ENCODE assay signal across 8 cellular contexts in the genomic region with DNA sequence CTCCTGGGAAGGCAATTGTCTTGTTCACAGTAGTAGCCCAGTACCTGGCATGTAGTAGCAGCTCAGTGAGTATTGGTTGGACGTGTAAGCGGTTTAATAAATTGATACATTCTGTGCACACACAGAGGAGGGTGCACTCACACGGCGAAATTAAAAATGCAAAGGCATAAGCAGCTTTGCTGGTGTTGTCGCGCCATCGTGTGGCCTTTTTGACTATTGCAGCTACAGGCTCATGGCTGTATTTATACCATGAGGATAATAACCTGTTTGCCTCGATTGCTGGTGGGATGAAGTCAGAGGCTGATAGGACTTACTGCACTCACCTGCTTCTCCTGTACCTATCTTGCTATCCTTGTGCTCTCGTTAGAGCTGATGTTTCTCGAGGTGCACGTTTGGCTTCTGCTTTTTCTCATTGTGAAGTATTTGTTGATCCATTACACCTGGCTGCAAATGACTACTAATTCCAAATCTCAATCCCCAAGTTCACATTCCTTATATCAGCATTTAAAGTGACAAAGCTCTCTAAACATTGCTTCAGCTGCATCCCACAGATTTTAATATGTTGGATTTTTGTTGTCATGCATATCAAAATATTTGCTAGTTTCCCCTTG.
DNase-seq lines count a peak whose midpoint lies in the region; ATAC-seq, FAIRE-seq and TF ChIP-seq lines count a peak whose summit lies in the region.

No MANE protein-coding gene starts in this region.

- H3K27me3 Mint-ChIP-seq in astrocyte (ENCODE audit: low read depth, unreplicated experiment): peaks cover 22% of the 10 kb centered on the region

- CTCF ChIA-PET in HEK293 (lab: Yijun Ruan, JAX): interaction anchor here (0.5 to 14.4 kb wide), 65 partner anchors 8 to 1683 kb away, joined by 3 to 267 read pairs (median 4); no protein-coding TSS in a partner anchor

- H3K4me2 ChIP-seq in astrocyte (ENCODE audit: low read length): no peak overlapping the region

- no peak overlapping the region for H3K4me3 Mint-ChIP-seq in astrocyte (ENCODE audit: unreplicated experiment)

- FAIRE-seq in astrocyte (lab: Jason Lieb, UNC): peak; percentile 59

- POLR2A ChIA-PET in HEK293 (lab: Yijun Ruan, JAX): no interaction called here

- H3K27me3 ChIP-seq in astrocyte (ENCODE audit: insufficient read depth, low read length): peaks cover 5% of the 10 kb centered on the region

- peak; percentile 95 for TF ChIP-seq CTCF in GM10266 (IDR thresholded peaks at IDR 0.05; ENCODE audit: control insufficient read depth, insufficient read depth, low read depth, missing control alignments)
- peak; percentile 89 for TF ChIP-seq CTCF in HEK293 (tag by site-specific recombination; IDR thresholded peaks at IDR 0.05)
- TF ChIP-seq CTCF in astrocyte (IDR thresholded peaks at IDR 0.05; ENCODE audit: insufficient read depth, low read depth, low read length): peak; percentile 99

- DNase-seq in GM10266 (ENCODE audit: extremely low spot score): peak; percentile 49
- DNase-seq in NCI-H1092 (lab: John Stamatoyannopoulos, UW): peak; percentile 64
- DNase-seq in SW480 (ENCODE audit: low spot score): peak; percentile 46
- DNase-seq in astrocyte (ENCODE audit: low read depth): peak; percentile 10
- DNase-seq in hypothalamus (lab: John Stamatoyannopoulos, UW): peak in 47 of 51 donors; percentile 2 to 82 (median 44)
- DNase-seq in smooth muscle cell of the brain vasculature (ENCODE audit: low read depth, low spot score): peak; percentile 56

- no peaks in the 10 kb centered on the region for H4K20me1 ChIP-seq in astrocyte (ENCODE audit: insufficient read depth, low read length)

- no peaks in the 10 kb centered on the region for H3K4me1 ChIP-seq in HEK293 (ENCODE audit: control insufficient read depth, insufficient read depth, low read length)
- H3K4me1 ChIP-seq in astrocyte (ENCODE audit: insufficient read depth, low read length): no peaks in the 10 kb centered on the region

- no peaks in the 10 kb centered on the region for H3K9me3 ChIP-seq in HEK293 (ENCODE audit: control insufficient read depth, insufficient read depth, low read depth, low read length)
- H3K9me3 ChIP-seq in astrocyte (ENCODE audit: insufficient read depth, low read depth, low read length): peaks cover 4% of the 10 kb centered on the region

- H3K9ac ChIP-seq in astrocyte (ENCODE audit: low read length): no peak overlapping the region

- no peaks in the 10 kb centered on the region for H3K36me3 Mint-ChIP-seq in astrocyte (ENCODE audit: low read depth, unreplicated experiment)

- H3K4me3 ChIP-seq in HEK293 (ENCODE audit: low read depth, low read length) (no peak overlapping the region), astrocyte (ENCODE audit: insufficient read depth, low read depth, low read length) (no peak overlapping the region)

- no peaks in the 10 kb centered on the region for H3K36me3 ChIP-seq in HEK293 (ENCODE audit: control insufficient read depth in 2 of 2, insufficient read depth in 1 of 2, low read length in 2 of 2)
- no peaks in the 10 kb centered on the region for H3K36me3 ChIP-seq in astrocyte (ENCODE audit: insufficient read depth, low read length)

- H3K79me2 ChIP-seq in astrocyte (ENCODE audit: insufficient read depth, low read length): no peaks in the 10 kb centered on the region

- H3K9me3 Mint-ChIP-seq in astrocyte (ENCODE audit: unreplicated experiment): peaks cover 10% of the 10 kb centered on the region

- H3K27ac ChIP-seq in HEK293 (ENCODE audit: extremely low read depth, low read depth, low read length) (no peak overlapping the region), astrocyte (ENCODE audit: low read depth, low read length) (no peak overlapping the region)

- peaks cover 3% of the 10 kb centered on the region for H3K4me1 Mint-ChIP-seq in astrocyte (ENCODE audit: low read depth, unreplicated experiment)

- ATAC-seq in GM19328 (IDR thresholded peaks at IDR 0.05; ENCODE audit: unreplicated experiment): no peak

- no peak overlapping the region for H3K27ac Mint-ChIP-seq in astrocyte (ENCODE audit: unreplicated experiment)

- no peak overlapping the region for H2AFZ ChIP-seq in astrocyte (ENCODE audit: low read depth, low read length)

TF ChIP-seq in HEK293, 187 proteins besides CTCF, POLR2A, EP300 and RAD21:
- TF ChIP-seq, protein P1, sequence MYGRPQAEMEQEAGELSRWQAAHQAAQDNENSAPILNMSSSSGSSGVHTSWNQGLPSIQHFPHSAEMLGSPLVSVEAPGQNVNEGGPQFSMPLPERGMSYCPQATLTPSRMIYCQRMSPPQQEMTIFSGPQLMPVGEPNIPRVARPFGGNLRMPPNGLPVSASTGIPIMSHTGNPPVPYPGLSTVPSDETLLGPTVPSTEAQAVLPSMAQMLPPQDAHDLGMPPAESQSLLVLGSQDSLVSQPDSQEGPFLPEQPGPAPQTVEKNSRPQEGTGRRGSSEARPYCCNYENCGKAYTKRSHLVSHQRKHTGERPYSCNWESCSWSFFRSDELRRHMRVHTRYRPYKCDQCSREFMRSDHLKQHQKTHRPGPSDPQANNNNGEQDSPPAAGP (tag by site-specific recombination; IDR thresholded peaks at IDR 0.05): 0 out of 2 replicates have a peak, but pooled peaks have one; percentile 23
- TF ChIP-seq, protein P2, sequence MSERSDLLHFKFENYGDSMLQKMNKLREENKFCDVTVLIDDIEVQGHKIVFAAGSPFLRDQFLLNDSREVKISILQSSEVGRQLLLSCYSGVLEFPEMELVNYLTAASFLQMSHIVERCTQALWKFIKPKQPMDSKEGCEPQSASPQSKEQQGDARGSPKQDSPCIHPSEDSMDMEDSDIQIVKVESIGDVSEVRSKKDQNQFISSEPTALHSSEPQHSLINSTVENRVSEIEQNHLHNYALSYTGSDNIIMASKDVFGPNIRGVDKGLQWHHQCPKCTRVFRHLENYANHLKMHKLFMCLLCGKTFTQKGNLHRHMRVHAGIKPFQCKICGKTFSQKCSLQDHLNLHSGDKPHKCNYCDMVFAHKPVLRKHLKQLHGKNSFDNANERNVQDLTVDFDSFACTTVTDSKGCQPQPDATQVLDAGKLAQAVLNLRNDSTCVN (tag by site-specific recombination; optimal IDR thresholded peaks at IDR 0.05): no peak
- TF ChIP-seq ZNF2 (tag by site-specific recombination; IDR thresholded peaks at IDR 0.05) (0 out of 2 replicates have a peak, but pooled peaks have one; percentile 61), ZNF660 (tag by site-specific recombination; IDR thresholded peaks at IDR 0.05) (peak; percentile 62), TRIM28 (IDR thresholded peaks at IDR 0.05; ENCODE audit: borderline replicate concordance, low read length) (0 out of 2 replicates have a peak, but pooled peaks have one; percentile 23), RBAK (tag by site-specific recombination; IDR thresholded peaks at IDR 0.05) (no peak), ZNF664 (tag by site-specific recombination; IDR thresholded peaks at IDR 0.05) (peak; percentile 96), ZIC2 (tag by site-specific recombination; IDR thresholded peaks at IDR 0.05) (no peak), ZNF654 (tag by site-specific recombination; IDR thresholded peaks at IDR 0.05; ENCODE audit: low read depth) (peak; percentile 98), ZFP37 (tag by site-specific recombination; IDR thresholded peaks at IDR 0.05) (peak; percentile 56; the same call in 1 of the 2 replicates), SCRT2 (tag by site-specific recombination; IDR thresholded peaks at IDR 0.05) (peak; percentile 89), ZNF501 (tag by site-specific recombination; IDR thresholded peaks at IDR 0.05) (peak; percentile 42; the same call in 1 of the 2 replicates)
- TF ChIP-seq, protein P3, sequence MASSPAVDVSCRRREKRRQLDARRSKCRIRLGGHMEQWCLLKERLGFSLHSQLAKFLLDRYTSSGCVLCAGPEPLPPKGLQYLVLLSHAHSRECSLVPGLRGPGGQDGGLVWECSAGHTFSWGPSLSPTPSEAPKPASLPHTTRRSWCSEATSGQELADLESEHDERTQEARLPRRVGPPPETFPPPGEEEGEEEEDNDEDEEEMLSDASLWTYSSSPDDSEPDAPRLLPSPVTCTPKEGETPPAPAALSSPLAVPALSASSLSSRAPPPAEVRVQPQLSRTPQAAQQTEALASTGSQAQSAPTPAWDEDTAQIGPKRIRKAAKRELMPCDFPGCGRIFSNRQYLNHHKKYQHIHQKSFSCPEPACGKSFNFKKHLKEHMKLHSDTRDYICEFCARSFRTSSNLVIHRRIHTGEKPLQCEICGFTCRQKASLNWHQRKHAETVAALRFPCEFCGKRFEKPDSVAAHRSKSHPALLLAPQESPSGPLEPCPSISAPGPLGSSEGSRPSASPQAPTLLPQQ (tag by site-specific recombination; IDR thresholded peaks at IDR 0.05): no peak

Comparison
In these comparisons a context has a peak if more than half of its experiments do, and no peak if none do; other contexts are left out.
1. DNase-seq: peak in every context shown above with its lines; median percentile 64 in NCI-H1092; 56 in smooth muscle cell of the brain vasculature; 49 in GM10266; 46 in SW480; 44 in hypothalamus; 10 in astrocyte.